Comparison of ENCODE assay signal across 17 cellular contexts in genomic region chr2:75622500-75622899, GRCh38. TPM values are rescaled to one million over a fixed set of nuclear protein-coding genes. Genes with fewer than 3 reads are reported as not detected.
A peak's percentile ranks its signal among the peaks of the same experiment; 100 is the strongest.
DNase-seq lines count a peak whose midpoint lies in the region; TF ChIP-seq lines count a peak whose summit lies in the region.
"Had no signal": no experiment of that assay in that cellular context is flagged by ENCODE, and none has a peak within 500 bp of the region (broad histone marks: within the 10 kb centered on the region; RNA-seq: fewer than 3 reads in every experiment).

No MANE protein-coding gene starts in this region.

- H3K27ac Mint-ChIP-seq in immature natural killer cell = no peak overlapping the region
- H3K27ac Mint-ChIP-seq: CD4-positive, alpha-beta memory T cell; GM23338; H9 had no signal

- no peak for TF ChIP-seq POLR2A in esophagus muscularis mucosa (IDR thresholded peaks at IDR 0.05; ENCODE audit: low read depth)

- no peaks in the 10 kb centered on the region for H3K36me3 ChIP-seq in esophagus muscularis mucosa
- H3K36me3 ChIP-seq in Karpas-422 (ENCODE audit: insufficient read depth, low read length) = no peaks in the 10 kb centered on the region

- DNase-seq in GM03348 (ENCODE audit: low spot score) = peak; percentile 9
- peak; percentile 34 for DNase-seq in esophagus muscularis mucosa (ENCODE audit: extremely low spot score)
- peak; percentile 57 for DNase-seq in fibroblast of peridontal ligament (ENCODE audit: extremely low read depth)
- no peak for DNase-seq in activated naive CD4-positive, alpha-beta T cell treated with Interleukin-2 at 50 U/mL for 16 hours
- DNase-seq in Karpas-422 = no peak
- DNase-seq in immature natural killer cell = no peak
- DNase-seq: 8988T; ACHN; C1 segment of cervical spinal cord; Caco-2; CD4-positive, alpha-beta memory T cell; DMS153; DND-41; H9 had no signal

- no peak for TF ChIP-seq CTCF in esophagus muscularis mucosa (IDR thresholded peaks at IDR 0.05)

- H3K27me3 ChIP-seq in esophagus muscularis mucosa = peaks cover 0 to 9% (median 0%) of the 10 kb centered on the region in 4 donors
- no peaks in the 10 kb centered on the region for H3K27me3 ChIP-seq in Karpas-422 (ENCODE audit: low read length)

- no peaks in the 10 kb centered on the region for H3K79me2 ChIP-seq in Karpas-422 (ENCODE audit: low read length)

- H2AFZ ChIP-seq in Karpas-422 (ENCODE audit: low read length) = no peak overlapping the region
- H2AFZ ChIP-seq: GM23338 had no signal

- no peak overlapping the region for H3K9ac ChIP-seq in Karpas-422 (ENCODE audit: low read length)

- H3K4me3 ChIP-seq in esophagus muscularis mucosa (no peak overlapping the region), Karpas-422 (ENCODE audit: low read length) (no peak overlapping the region)
- H3K4me3 ChIP-seq: A549, GM12878, GM23338 had no signal

- H3K36me3 Mint-ChIP-seq in immature natural killer cell = no peaks in the 10 kb centered on the region
- H3K36me3 Mint-ChIP-seq: CD4-positive, alpha-beta memory T cell had no signal

- H3K4me1 ChIP-seq in esophagus muscularis mucosa (no peaks in the 10 kb centered on the region), Karpas-422 (ENCODE audit: low read length) (no peaks in the 10 kb centered on the region)
- H3K4me1 ChIP-seq: A549, Caco-2 had no signal

- 59% methylated on average over 2 of the region's 2 CpGs for WGBS in esophagus muscularis mucosa

- no peak for TF ChIP-seq EP300 in esophagus muscularis mucosa (IDR thresholded peaks at IDR 0.05)

- H3K4me3 Mint-ChIP-seq in immature natural killer cell = no peak overlapping the region
- H3K4me3 Mint-ChIP-seq: CD4-positive, alpha-beta memory T cell; GM23338; H9 had no signal

- H3K4me2 ChIP-seq in Karpas-422 (ENCODE audit: low read depth, low read length, poor library complexity, severe bottlenecking) = no peak overlapping the region
- H3K4me2 ChIP-seq: A549, GM23338 had no signal

- H3K9me2 ChIP-seq in Karpas-422 (replicated peaks; ENCODE audit: insufficient read depth, low read length) = no peaks in the 10 kb centered on the region

- intact Hi-C loops in esophagus muscularis mucosa (cut with DNase I) = no loop called here

- H3K27ac ChIP-seq in esophagus muscularis mucosa (replicated peaks in 1 of 4) (no peak overlapping the region), Karpas-422 (ENCODE audit: low read length) (no peak overlapping the region)
- H3K27ac ChIP-seq: A549 had no signal

- H3K27me3 Mint-ChIP-seq in immature natural killer cell (ENCODE audit: low read depth in 3 of 3) = peaks cover 4 to 15% (median 6%) of the 10 kb centered on the region in 3 donors

- H3K9me3 ChIP-seq in esophagus muscularis mucosa = no peaks in the 10 kb centered on the region
- no peaks in the 10 kb centered on the region for H3K9me3 ChIP-seq in Karpas-422 (ENCODE audit: low read length)
- H3K9me3 ChIP-seq: A549, Caco-2 had no signal

- no peaks in the 10 kb centered on the region for H3K4me1 Mint-ChIP-seq in immature natural killer cell
- H3K4me1 Mint-ChIP-seq: CD4-positive, alpha-beta memory T cell; GM23338; H9 had no signal

- H3K9me3 Mint-ChIP-seq in immature natural killer cell = peaks cover 0 to 3% (median 0%) of the 10 kb centered on the region in 6 donors
- H3K9me3 Mint-ChIP-seq: GM23338 had no signal

- no peaks in the 10 kb centered on the region for H4K20me1 ChIP-seq in Karpas-422 (ENCODE audit: insufficient read depth, low read depth, low read length)

RNA-seq across cellular contexts. Expression of gene MRPL19, which starts 24.1 kb away (rescaled TPM):
- 10 to 100 TPM; 24.5 to 40.5 (median 31.4) TPM for total RNA-seq in esophagus muscularis mucosa
- 52.1 and 76.6 TPM in 2 replicates for total RNA-seq in Karpas-422 (2014; rRNA removed; shearing (Covaris generic); ENCODE audit: low replicate concordance)
- polyA plus RNA-seq in immature natural killer cell = 10 to 100 TPM; 31.4 to 42.5 (median 34.0) TPM

Comparison
In these comparisons a context has a peak if more than half of its experiments do, and no peak if none do; other contexts are left out.
1. DNase-seq: peak in GM03348 (single experiment), esophagus muscularis mucosa (single experiment) and fibroblast of peridontal ligament (single experiment); none in activated naive CD4-positive, alpha-beta T cell treated with Interleukin-2 at 50 U/mL for 16 hours (single experiment), Karpas-422 (single experiment) and immature natural killer cell (0 of 3).